Comparison of ENCODE assay signal across 20 cellular contexts in genomic region chr15:66965201-66965900, GRCh38.
"Had no signal": no experiment of that assay in that cellular context is flagged by ENCODE, and none has a peak within 500 bp of the region (broad histone marks: within the 10 kb centered on the region; RNA-seq: fewer than 3 reads in every experiment).

No MANE protein-coding gene starts in this region.

- ATAC-seq: effector memory CD8-positive, alpha-beta T cell; foreskin keratinocyte; left cardiac atrium; left ventricle myocardium superior; mucosa of descending colon; naive thymus-derived CD8-positive, alpha-beta T cell; sciatic nerve; stimulated activated naive B cell treated with anti-CD40 and anti-IgM and Interleukin-4, amounts not matched to agents 10 μg/mL and 1 μg/mL and 100 μg/mL, for 72 hours; stimulated activated naive CD8-positive, alpha-beta T cell treated with anti-CD3 and anti-CD28 coated beads, Interleukin-15, amount 100 ng/mL, for 72 hours had no signal

- DNase-seq: cortex of kidney; effector memory CD8-positive, alpha-beta T cell; foreskin keratinocyte; kidney; left cardiac atrium; left ventricle myocardium superior; mucosa of descending colon; naive thymus-derived CD8-positive, alpha-beta T cell; posterior cingulate gyrus; spleen; stimulated activated CD4-positive, alpha-beta T cell treated with anti-CD3 and anti-CD28 coated beads, Interleukin-15, amount 100 ng/mL, for 24 hours; stimulated activated CD4-positive, alpha-beta T cell treated with anti-CD3 and anti-CD28 coated beads, Interleukin-1b, Interleukin-23, amount 100 ng/mL, for 48 hours; stimulated activated CD4-positive, alpha-beta T cell treated with anti-CD3 and anti-CD28 coated beads, Interleukin-4, amount 100 ng/mL, for 24 hours; stimulated activated naive B cell treated with anti-CD40 and anti-IgM and Interleukin-4, amounts not matched to agents 10 μg/mL and 1 μg/mL and 100 μg/mL, for 72 hours; stimulated activated naive CD8-positive, alpha-beta T cell treated with anti-CD3 and anti-CD28 coated beads, Interleukin-15, amount 100 ng/mL, for 72 hours; substantia nigra; transverse colon had no signal

- H3K9me3 Mint-ChIP-seq: effector memory CD8-positive, alpha-beta T cell; naive thymus-derived CD8-positive, alpha-beta T cell; stimulated activated naive B cell treated with anti-CD40 and anti-IgM and Interleukin-4, amounts not matched to agents 10 μg/mL and 1 μg/mL and 100 μg/mL, for 72 hours; stimulated activated naive CD8-positive, alpha-beta T cell treated with anti-CD3 and anti-CD28 coated beads, Interleukin-15, amount 100 ng/mL, for 72 hours had no signal

- H3K4me3 ChIP-seq: mucosa of descending colon, spleen, thoracic aorta, transverse colon had no signal

- H3K4me3 Mint-ChIP-seq: effector memory CD8-positive, alpha-beta T cell; naive thymus-derived CD8-positive, alpha-beta T cell; stimulated activated naive B cell treated with anti-CD40 and anti-IgM and Interleukin-4, amounts not matched to agents 10 μg/mL and 1 μg/mL and 100 μg/mL, for 72 hours; stimulated activated naive CD8-positive, alpha-beta T cell treated with anti-CD3 and anti-CD28 coated beads, Interleukin-15, amount 100 ng/mL, for 72 hours had no signal

- H3K27me3 ChIP-seq: foreskin keratinocyte, spleen, transverse colon had no signal

- H3K27me3 Mint-ChIP-seq: effector memory CD8-positive, alpha-beta T cell; naive thymus-derived CD8-positive, alpha-beta T cell; stimulated activated naive B cell treated with anti-CD40 and anti-IgM and Interleukin-4, amounts not matched to agents 10 μg/mL and 1 μg/mL and 100 μg/mL, for 72 hours; stimulated activated naive CD8-positive, alpha-beta T cell treated with anti-CD3 and anti-CD28 coated beads, Interleukin-15, amount 100 ng/mL, for 72 hours had no signal

- H3K27ac ChIP-seq: epithelial cell of prostate, foreskin keratinocyte, spleen, thoracic aorta, transverse colon had no signal

- H3K4me1 Mint-ChIP-seq: naive thymus-derived CD8-positive, alpha-beta T cell; stimulated activated naive CD8-positive, alpha-beta T cell treated with anti-CD3 and anti-CD28 coated beads, Interleukin-15, amount 100 ng/mL, for 72 hours had no signal

- H3K36me3 ChIP-seq: spleen, thoracic aorta, transverse colon had no signal

- H3K4me1 ChIP-seq: foreskin keratinocyte, transverse colon had no signal

- H3K36me3 Mint-ChIP-seq: naive thymus-derived CD8-positive, alpha-beta T cell; stimulated activated naive B cell treated with anti-CD40 and anti-IgM and Interleukin-4, amounts not matched to agents 10 μg/mL and 1 μg/mL and 100 μg/mL, for 72 hours had no signal

- H3K9me3 ChIP-seq: mucosa of descending colon, spleen, thoracic aorta, transverse colon had no signal

- H3K27ac Mint-ChIP-seq: effector memory CD8-positive, alpha-beta T cell; stimulated activated naive B cell treated with anti-CD40 and anti-IgM and Interleukin-4, amounts not matched to agents 10 μg/mL and 1 μg/mL and 100 μg/mL, for 72 hours; stimulated activated naive CD8-positive, alpha-beta T cell treated with anti-CD3 and anti-CD28 coated beads, Interleukin-15, amount 100 ng/mL, for 72 hours had no signal

- FAIRE-seq: kidney had no signal
